ENCODE assay signal across 1 cellular context in the genomic region with DNA sequence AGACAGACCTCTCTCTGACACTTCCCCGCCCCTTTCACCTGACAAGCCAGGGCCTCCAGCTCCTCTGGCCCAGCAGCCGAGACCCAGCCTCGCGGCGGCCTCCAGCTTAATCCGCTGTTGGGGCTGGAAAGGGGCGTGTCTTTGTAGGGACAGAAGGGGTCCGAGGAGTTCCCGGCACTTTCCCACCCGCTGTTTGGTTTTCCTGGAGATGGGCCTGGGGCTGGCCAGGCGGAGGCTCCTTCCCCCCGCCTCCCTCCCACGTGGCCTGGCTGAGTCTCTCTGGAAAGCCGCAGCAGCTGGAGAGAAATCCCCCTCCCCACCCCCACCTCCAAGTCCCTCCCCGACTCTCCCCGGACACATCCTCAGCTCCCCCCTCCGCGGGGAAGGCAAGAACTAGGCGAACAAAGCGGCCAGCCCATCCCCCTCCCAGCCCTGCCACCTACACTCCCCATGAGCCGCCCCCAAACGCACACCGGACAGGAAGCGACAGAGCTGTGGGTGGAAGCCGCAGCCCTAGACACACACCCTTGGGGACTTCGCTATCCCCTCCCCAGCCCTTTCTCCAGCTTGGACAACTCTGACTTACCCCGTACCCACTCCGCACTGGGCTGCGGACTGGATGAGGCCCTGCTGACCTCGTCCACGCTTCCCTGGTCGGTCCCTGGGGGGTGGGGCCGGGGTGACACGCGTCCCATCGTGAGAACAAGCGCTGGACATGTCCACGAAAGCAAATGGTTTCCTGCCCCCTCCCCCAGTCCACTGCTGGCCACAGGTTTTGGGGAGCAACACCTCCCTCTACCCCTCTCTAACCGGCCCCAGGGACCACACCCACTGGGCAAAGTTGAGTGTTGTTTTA.
TF ChIP-seq lines count a peak whose summit lies in the region.

No MANE protein-coding gene starts in this region.

TF ChIP-seq in HEK293, 187 proteins besides CTCF, POLR2A, EP300 and RAD21 (continued from another document and continues in another):
- TF ChIP-seq, protein P1, sequence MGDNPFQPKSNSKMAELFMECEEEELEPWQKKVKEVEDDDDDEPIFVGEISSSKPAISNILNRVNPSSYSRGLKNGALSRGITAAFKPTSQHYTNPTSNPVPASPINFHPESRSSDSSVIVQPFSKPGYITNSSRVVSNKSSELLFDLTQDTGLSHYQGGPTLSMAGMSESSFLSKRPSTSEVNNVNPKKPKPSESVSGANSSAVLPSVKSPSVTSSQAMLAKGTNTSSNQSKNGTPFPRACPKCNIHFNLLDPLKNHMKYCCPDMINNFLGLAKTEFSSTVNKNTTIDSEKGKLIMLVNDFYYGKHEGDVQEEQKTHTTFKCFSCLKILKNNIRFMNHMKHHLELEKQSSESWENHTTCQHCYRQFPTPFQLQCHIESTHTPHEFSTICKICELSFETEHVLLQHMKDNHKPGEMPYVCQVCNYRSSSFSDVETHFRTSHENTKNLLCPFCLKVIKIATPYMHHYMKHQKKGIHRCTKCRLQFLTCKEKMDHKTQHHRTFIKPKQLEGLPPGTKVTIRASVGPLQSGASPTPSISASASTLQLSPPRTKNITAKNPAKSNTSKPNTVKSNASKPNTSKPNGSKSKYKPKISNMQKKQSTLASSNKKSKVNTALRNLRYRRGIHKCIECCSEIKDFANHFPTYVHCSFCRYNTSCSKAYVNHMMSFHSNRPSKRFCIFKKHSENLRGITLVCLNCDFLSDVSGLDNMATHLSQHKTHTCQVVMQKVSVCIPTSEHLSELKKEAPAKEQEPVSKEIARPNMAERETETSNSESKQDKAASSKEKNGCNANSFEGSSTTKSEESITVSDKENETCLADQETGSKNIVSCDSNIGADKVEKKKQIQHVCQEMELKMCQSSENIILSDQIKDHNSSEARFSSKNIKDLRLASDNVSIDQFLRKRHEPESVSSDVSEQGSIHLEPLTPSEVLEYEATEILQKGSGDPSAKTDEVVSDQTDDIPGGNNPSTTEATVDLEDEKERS (tag by site-specific recombination; IDR thresholded peaks at IDR 0.05) = no peak
- no peak for TF ChIP-seq HOXC10 (CRISPR knock-in tag; IDR thresholded peaks at IDR 0.05)
- TF ChIP-seq, protein P2, sequence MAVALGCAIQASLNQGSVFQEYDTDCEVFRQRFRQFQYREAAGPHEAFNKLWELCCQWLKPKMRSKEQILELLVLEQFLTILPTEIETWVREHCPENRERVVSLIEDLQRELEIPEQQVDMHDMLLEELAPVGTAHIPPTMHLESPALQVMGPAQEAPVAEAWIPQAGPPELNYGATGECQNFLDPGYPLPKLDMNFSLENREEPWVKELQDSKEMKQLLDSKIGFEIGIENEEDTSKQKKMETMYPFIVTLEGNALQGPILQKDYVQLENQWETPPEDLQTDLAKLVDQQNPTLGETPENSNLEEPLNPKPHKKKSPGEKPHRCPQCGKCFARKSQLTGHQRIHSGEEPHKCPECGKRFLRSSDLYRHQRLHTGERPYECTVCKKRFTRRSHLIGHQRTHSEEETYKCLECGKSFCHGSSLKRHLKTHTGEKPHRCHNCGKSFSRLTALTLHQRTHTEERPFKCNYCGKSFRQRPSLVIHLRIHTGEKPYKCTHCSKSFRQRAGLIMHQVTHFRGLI (tag by site-specific recombination; IDR thresholded peaks at IDR 0.05) = no peak
- TF ChIP-seq, protein P3, sequence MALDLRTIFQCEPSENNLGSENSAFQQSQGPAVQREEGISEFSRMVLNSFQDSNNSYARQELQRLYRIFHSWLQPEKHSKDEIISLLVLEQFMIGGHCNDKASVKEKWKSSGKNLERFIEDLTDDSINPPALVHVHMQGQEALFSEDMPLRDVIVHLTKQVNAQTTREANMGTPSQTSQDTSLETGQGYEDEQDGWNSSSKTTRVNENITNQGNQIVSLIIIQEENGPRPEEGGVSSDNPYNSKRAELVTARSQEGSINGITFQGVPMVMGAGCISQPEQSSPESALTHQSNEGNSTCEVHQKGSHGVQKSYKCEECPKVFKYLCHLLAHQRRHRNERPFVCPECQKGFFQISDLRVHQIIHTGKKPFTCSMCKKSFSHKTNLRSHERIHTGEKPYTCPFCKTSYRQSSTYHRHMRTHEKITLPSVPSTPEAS (tag by site-specific recombination; IDR thresholded peaks at IDR 0.05) = no peak
- 0 out of 2 replicates have a peak, but pooled peaks have one; percentile 51 for TF ChIP-seq SCRT1 (tag by site-specific recombination; IDR thresholded peaks at IDR 0.05; ENCODE audit: borderline replicate concordance)
- TF ChIP-seq YY2 (tag by site-specific recombination; IDR thresholded peaks at IDR 0.05) = no peak
- no peak for TF ChIP-seq ZNF473 (tag by site-specific recombination; IDR thresholded peaks at IDR 0.05)
- TF ChIP-seq ZNF19 (tag by site-specific recombination; IDR thresholded peaks at IDR 0.05; ENCODE audit: low read depth) = no peak
- no peak; the same call in 1 of the 2 replicates for TF ChIP-seq ZNF121 (tag by site-specific recombination; IDR thresholded peaks at IDR 0.05)
- TF ChIP-seq ZNF837 (tag by site-specific recombination; IDR thresholded peaks at IDR 0.05) = no peak
- no peak; the same call in 1 of the 2 replicates for TF ChIP-seq ZNF366 (tag by site-specific recombination; conservative IDR thresholded peaks at IDR 0.05)
- 0 out of 2 replicates have a peak, but pooled peaks have one; percentile 15 for TF ChIP-seq MYNN (tag by site-specific recombination; IDR thresholded peaks at IDR 0.05; ENCODE audit: borderline replicate concordance)
- TF ChIP-seq, protein P4, sequence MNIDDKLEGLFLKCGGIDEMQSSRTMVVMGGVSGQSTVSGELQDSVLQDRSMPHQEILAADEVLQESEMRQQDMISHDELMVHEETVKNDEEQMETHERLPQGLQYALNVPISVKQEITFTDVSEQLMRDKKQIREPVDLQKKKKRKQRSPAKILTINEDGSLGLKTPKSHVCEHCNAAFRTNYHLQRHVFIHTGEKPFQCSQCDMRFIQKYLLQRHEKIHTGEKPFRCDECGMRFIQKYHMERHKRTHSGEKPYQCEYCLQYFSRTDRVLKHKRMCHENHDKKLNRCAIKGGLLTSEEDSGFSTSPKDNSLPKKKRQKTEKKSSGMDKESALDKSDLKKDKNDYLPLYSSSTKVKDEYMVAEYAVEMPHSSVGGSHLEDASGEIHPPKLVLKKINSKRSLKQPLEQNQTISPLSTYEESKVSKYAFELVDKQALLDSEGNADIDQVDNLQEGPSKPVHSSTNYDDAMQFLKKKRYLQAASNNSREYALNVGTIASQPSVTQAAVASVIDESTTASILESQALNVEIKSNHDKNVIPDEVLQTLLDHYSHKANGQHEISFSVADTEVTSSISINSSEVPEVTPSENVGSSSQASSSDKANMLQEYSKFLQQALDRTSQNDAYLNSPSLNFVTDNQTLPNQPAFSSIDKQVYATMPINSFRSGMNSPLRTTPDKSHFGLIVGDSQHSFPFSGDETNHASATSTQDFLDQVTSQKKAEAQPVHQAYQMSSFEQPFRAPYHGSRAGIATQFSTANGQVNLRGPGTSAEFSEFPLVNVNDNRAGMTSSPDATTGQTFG (tag by site-specific recombination; IDR thresholded peaks at IDR 0.05; ENCODE audit: borderline replicate concordance) = no peak
- no peak for TF ChIP-seq HOXA7 (CRISPR knock-in tag; IDR thresholded peaks at IDR 0.05; ENCODE audit: borderline replicate concordance)
- no peak for TF ChIP-seq ZNF24 (tag by site-specific recombination; IDR thresholded peaks at IDR 0.05)
- peak; percentile 52 for TF ChIP-seq KLF10 (tag by site-specific recombination; IDR thresholded peaks at IDR 0.05)
- no peak for TF ChIP-seq TCF7L2 (IDR thresholded peaks at IDR 0.05; ENCODE audit: borderline replicate concordance, low read depth, low read length)
- no peak for TF ChIP-seq ZNF777 (tag by site-specific recombination; IDR thresholded peaks at IDR 0.05; ENCODE audit: borderline replicate concordance)
- 0 out of 2 replicates have a peak, but pooled peaks have one; percentile 60 for TF ChIP-seq SCRT2 (tag by site-specific recombination; IDR thresholded peaks at IDR 0.05)
- TF ChIP-seq ZNF423 (tag by site-specific recombination; IDR thresholded peaks at IDR 0.05) = peak; percentile 55; the same call in 1 of the 2 replicates
- no peak for TF ChIP-seq ZNF112 (tag by site-specific recombination; IDR thresholded peaks at IDR 0.05)
- TF ChIP-seq, protein P5, sequence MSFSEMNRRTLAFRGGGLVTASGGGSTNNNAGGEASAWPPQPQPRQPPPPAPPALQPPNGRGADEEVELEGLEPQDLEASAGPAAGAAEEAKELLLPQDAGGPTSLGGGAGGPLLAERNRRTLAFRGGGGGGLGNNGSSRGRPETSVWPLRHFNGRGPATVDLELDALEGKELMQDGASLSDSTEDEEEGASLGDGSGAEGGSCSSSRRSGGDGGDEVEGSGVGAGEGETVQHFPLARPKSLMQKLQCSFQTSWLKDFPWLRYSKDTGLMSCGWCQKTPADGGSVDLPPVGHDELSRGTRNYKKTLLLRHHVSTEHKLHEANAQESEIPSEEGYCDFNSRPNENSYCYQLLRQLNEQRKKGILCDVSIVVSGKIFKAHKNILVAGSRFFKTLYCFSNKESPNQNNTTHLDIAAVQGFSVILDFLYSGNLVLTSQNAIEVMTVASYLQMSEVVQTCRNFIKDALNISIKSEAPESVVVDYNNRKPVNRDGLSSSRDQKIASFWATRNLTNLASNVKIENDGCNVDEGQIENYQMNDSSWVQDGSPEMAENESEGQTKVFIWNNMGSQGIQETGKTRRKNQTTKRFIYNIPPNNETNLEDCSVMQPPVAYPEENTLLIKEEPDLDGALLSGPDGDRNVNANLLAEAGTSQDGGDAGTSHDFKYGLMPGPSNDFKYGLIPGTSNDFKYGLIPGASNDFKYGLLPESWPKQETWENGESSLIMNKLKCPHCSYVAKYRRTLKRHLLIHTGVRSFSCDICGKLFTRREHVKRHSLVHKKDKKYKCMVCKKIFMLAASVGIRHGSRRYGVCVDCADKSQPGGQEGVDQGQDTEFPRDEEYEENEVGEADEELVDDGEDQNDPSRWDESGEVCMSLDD (tag by site-specific recombination; IDR thresholded peaks at IDR 0.05) = no peak
- TF ChIP-seq, protein P6, sequence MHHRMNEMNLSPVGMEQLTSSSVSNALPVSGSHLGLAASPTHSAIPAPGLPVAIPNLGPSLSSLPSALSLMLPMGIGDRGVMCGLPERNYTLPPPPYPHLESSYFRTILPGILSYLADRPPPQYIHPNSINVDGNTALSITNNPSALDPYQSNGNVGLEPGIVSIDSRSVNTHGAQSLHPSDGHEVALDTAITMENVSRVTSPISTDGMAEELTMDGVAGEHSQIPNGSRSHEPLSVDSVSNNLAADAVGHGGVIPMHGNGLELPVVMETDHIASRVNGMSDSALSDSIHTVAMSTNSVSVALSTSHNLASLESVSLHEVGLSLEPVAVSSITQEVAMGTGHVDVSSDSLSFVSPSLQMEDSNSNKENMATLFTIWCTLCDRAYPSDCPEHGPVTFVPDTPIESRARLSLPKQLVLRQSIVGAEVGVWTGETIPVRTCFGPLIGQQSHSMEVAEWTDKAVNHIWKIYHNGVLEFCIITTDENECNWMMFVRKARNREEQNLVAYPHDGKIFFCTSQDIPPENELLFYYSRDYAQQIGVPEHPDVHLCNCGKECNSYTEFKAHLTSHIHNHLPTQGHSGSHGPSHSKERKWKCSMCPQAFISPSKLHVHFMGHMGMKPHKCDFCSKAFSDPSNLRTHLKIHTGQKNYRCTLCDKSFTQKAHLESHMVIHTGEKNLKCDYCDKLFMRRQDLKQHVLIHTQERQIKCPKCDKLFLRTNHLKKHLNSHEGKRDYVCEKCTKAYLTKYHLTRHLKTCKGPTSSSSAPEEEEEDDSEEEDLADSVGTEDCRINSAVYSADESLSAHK (tag by site-specific recombination; IDR thresholded peaks at IDR 0.05) = no peak
- TF ChIP-seq ZNF37A (tag by site-specific recombination; IDR thresholded peaks at IDR 0.05) = no peak
- TF ChIP-seq HOXD13 (CRISPR knock-in tag; IDR thresholded peaks at IDR 0.05; ENCODE audit: borderline replicate concordance) = no peak
- TF ChIP-seq ZNF335 (tag by site-specific recombination; conservative IDR thresholded peaks at IDR 0.05) = no peak
- TF ChIP-seq ZNF707 (tag by site-specific recombination; IDR thresholded peaks at IDR 0.05) = no peak
- TF ChIP-seq, protein P7, sequence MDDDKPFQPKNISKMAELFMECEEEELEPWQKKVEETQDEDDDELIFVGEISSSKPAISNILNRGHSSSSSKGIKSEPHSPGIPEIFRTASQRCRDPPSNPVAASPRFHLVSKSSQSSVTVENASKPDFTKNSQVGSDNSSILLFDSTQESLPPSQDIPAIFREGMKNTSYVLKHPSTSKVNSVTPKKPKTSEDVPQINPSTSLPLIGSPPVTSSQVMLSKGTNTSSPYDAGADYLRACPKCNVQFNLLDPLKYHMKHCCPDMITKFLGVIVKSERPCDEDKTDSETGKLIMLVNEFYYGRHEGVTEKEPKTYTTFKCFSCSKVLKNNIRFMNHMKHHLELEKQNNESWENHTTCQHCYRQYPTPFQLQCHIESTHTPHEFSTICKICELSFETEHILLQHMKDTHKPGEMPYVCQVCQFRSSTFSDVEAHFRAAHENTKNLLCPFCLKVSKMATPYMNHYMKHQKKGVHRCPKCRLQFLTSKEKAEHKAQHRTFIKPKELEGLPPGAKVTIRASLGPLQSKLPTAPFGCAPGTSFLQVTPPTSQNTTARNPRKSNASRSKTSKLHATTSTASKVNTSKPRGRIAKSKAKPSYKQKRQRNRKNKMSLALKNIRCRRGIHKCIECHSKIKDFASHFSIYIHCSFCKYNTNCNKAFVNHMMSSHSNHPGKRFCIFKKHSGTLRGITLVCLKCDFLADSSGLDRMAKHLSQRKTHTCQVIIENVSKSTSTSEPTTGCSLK (tag by site-specific recombination; IDR thresholded peaks at IDR 0.05) = no peak
- TF ChIP-seq ZNF76 (tag by site-specific recombination; IDR thresholded peaks at IDR 0.05; ENCODE audit: borderline replicate concordance, low read depth) = no peak
- peak; percentile 53; the same call in 1 of the 2 replicates for TF ChIP-seq ZNF600 (tag by site-specific recombination; IDR thresholded peaks at IDR 0.05)
- TF ChIP-seq, protein P8, sequence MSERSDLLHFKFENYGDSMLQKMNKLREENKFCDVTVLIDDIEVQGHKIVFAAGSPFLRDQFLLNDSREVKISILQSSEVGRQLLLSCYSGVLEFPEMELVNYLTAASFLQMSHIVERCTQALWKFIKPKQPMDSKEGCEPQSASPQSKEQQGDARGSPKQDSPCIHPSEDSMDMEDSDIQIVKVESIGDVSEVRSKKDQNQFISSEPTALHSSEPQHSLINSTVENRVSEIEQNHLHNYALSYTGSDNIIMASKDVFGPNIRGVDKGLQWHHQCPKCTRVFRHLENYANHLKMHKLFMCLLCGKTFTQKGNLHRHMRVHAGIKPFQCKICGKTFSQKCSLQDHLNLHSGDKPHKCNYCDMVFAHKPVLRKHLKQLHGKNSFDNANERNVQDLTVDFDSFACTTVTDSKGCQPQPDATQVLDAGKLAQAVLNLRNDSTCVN (tag by site-specific recombination; optimal IDR thresholded peaks at IDR 0.05) = no peak
- no peak for TF ChIP-seq ZNF768 (tag by site-specific recombination; IDR thresholded peaks at IDR 0.05)
- no peak for TF ChIP-seq ZNF184 (tag by site-specific recombination; IDR thresholded peaks at IDR 0.05)
- no peak for TF ChIP-seq ZNF747 (tag by site-specific recombination; IDR thresholded peaks at IDR 0.05)
- no peak for TF ChIP-seq ZNF174 (tag by site-specific recombination; IDR thresholded peaks at IDR 0.05)
- TF ChIP-seq ZNF776 (tag by site-specific recombination; IDR thresholded peaks at IDR 0.05; ENCODE audit: borderline replicate concordance) = no peak
- TF ChIP-seq ZNF530 (tag by site-specific recombination; IDR thresholded peaks at IDR 0.05; ENCODE audit: low read depth) = no peak
- TF ChIP-seq, protein P9, sequence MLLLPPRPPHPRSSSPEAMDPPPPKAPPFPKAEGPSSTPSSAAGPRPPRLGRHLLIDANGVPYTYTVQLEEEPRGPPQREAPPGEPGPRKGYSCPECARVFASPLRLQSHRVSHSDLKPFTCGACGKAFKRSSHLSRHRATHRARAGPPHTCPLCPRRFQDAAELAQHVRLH (tag by site-specific recombination; IDR thresholded peaks at IDR 0.05) = no peak
- peak; percentile 95 for TF ChIP-seq WT1 (tag by site-specific recombination; IDR thresholded peaks at IDR 0.05)
- TF ChIP-seq ZNF274 (IDR thresholded peaks at IDR 0.05; ENCODE audit: low read length) = no peak
- TF ChIP-seq ZNF274 (tag by site-specific recombination; IDR thresholded peaks at IDR 0.05; ENCODE audit: borderline replicate concordance) = no peak
- TF ChIP-seq ZNF302 (tag by site-specific recombination; IDR thresholded peaks at IDR 0.05; ENCODE audit: low read depth) = no peak
